1 cellular context compared by ENCODE assay signal in genomic region chr5:128052764-128053163, GRCh38.
TF ChIP-seq lines count a peak whose summit lies in the region.

No MANE protein-coding gene starts in this region.

TF ChIP-seq in K562, 482 proteins besides CTCF, POLR2A, EP300 and RAD21 (continued from another document):
- TF ChIP-seq GABPA (tag; conservative IDR thresholded peaks at IDR 0.05; ENCODE audit: low read depth) = no peak
- no peak for TF ChIP-seq MCM5 (IDR thresholded peaks at IDR 0.05; ENCODE audit: low read depth)
- no peak for TF ChIP-seq E4F1 (CRISPR knock-in tag; IDR thresholded peaks at IDR 0.05; ENCODE audit: borderline replicate concordance)
